ENCODE assay signal across 1 cellular context in genomic region chr3:33914731-33915389, GRCh38.
TF ChIP-seq lines count a peak whose summit lies in the region.

No MANE protein-coding gene starts in this region.

TF ChIP-seq in K562, 482 proteins besides CTCF, POLR2A, EP300 and RAD21 (continued from another document):
- TF ChIP-seq E2F5 (CRISPR knock-in tag; IDR thresholded peaks at IDR 0.05): no peak
- peak; percentile 88 for TF ChIP-seq SMAD4 (CRISPR knock-in tag; conservative IDR thresholded peaks at IDR 0.05)
- no peak for TF ChIP-seq ZNF589 (CRISPR knock-in tag; IDR thresholded peaks at IDR 0.05; ENCODE audit: low read depth)
- TF ChIP-seq, protein P1, sequence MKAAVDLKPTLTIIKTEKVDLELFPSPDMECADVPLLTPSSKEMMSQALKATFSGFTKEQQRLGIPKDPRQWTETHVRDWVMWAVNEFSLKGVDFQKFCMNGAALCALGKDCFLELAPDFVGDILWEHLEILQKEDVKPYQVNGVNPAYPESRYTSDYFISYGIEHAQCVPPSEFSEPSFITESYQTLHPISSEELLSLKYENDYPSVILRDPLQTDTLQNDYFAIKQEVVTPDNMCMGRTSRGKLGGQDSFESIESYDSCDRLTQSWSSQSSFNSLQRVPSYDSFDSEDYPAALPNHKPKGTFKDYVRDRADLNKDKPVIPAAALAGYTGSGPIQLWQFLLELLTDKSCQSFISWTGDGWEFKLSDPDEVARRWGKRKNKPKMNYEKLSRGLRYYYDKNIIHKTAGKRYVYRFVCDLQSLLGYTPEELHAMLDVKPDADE (conservative IDR thresholded peaks at IDR 0.05; ENCODE audit: control insufficient read depth, low read depth, low read length): no peak
- TF ChIP-seq ZNF224 (CRISPR knock-in tag; IDR thresholded peaks at IDR 0.05): no peak
- no peak for TF ChIP-seq BRD4 (IDR thresholded peaks at IDR 0.05)
- TF ChIP-seq NEUROD1 (IDR thresholded peaks at IDR 0.05; ENCODE audit: borderline replicate concordance, low read depth, low read length, partially characterized antibody): peak; percentile 27
- no peak for TF ChIP-seq TAF9B (IDR thresholded peaks at IDR 0.05; ENCODE audit: partially characterized antibody)
- TF ChIP-seq ZNF354B (CRISPR knock-in tag; IDR thresholded peaks at IDR 0.05): no peak
- TF ChIP-seq CREM (IDR thresholded peaks at IDR 0.05; ENCODE audit: low read depth): peak; percentile 64
- no peak for TF ChIP-seq DDX20 (tag; IDR thresholded peaks at IDR 0.05; ENCODE audit: low read depth)
- TF ChIP-seq DPF2 (IDR thresholded peaks at IDR 0.05): peak; percentile 91
- TF ChIP-seq E4F1 (CRISPR knock-in tag; IDR thresholded peaks at IDR 0.05; ENCODE audit: borderline replicate concordance): no peak
- 0 out of 2 replicates have a peak, but pooled peaks have one; percentile 54 for TF ChIP-seq ATF7 (IDR thresholded peaks at IDR 0.05)
- TF ChIP-seq ATF4 (CRISPR knock-in tag; IDR thresholded peaks at IDR 0.05): no peak
- 0 out of 2 replicates have a peak, but pooled peaks have one; percentile 37 for TF ChIP-seq ETV5 (CRISPR knock-in tag; IDR thresholded peaks at IDR 0.05; ENCODE audit: low read depth)
- TF ChIP-seq ZNF398 (CRISPR knock-in tag; IDR thresholded peaks at IDR 0.05): no peak
- no peak for TF ChIP-seq ZNF134 (CRISPR knock-in tag; conservative IDR thresholded peaks at IDR 0.05)
- no peak for TF ChIP-seq ZNF124 (CRISPR knock-in tag; IDR thresholded peaks at IDR 0.05)
- no peak for TF ChIP-seq CEBPG (CRISPR knock-in tag; IDR thresholded peaks at IDR 0.05)
- no peak for TF ChIP-seq CEBPG (tag; conservative IDR thresholded peaks at IDR 0.05 in 1 of 2, IDR thresholded peaks at IDR 0.05 in 1 of 2)
- no peak for TF ChIP-seq NR4A1 (CRISPR knock-in tag; IDR thresholded peaks at IDR 0.05)
- TF ChIP-seq NR4A1 (tag; IDR thresholded peaks at IDR 0.05): peak; percentile 86
- TF ChIP-seq U2AF1 (optimal IDR thresholded peaks at IDR 0.05; ENCODE audit: low read depth, low read length): no peak
- TF ChIP-seq HLTF (IDR thresholded peaks at IDR 0.05): no peak
- peak; percentile 18 for TF ChIP-seq DACH1 (IDR thresholded peaks at IDR 0.05; ENCODE audit: partially characterized antibody)
- no peak for TF ChIP-seq CBX1 (IDR thresholded peaks at IDR 0.05; ENCODE audit: low read depth)
- TF ChIP-seq ZNF512 (tag; IDR thresholded peaks at IDR 0.05): no peak
- TF ChIP-seq HNRNPH1 (optimal IDR thresholded peaks at IDR 0.05; ENCODE audit: low read depth, low read length): no peak
- TF ChIP-seq TFAM (CRISPR knock-in tag; conservative IDR thresholded peaks at IDR 0.05): no peak
- TF ChIP-seq FOXK2 (conservative IDR thresholded peaks at IDR 0.05 in 1 of 2, IDR thresholded peaks at IDR 0.05 in 1 of 2; ENCODE audit: low read depth in 2 of 2): no peak
- TF ChIP-seq SMAD3 (CRISPR knock-in tag; conservative IDR thresholded peaks at IDR 0.05): no peak
- TF ChIP-seq ZFP36 (IDR thresholded peaks at IDR 0.05; ENCODE audit: low read depth, low read length, partially characterized antibody): no peak
- TF ChIP-seq NBN (IDR thresholded peaks at IDR 0.05; ENCODE audit: low read depth): no peak
- TF ChIP-seq PRMT5 (CRISPR knock-in tag; IDR thresholded peaks at IDR 0.05): no peak
- no peak for TF ChIP-seq BACH1 (tag; IDR thresholded peaks at IDR 0.05)
- TF ChIP-seq FOXK1 (CRISPR knock-in tag; IDR thresholded peaks at IDR 0.05; ENCODE audit: borderline replicate concordance): no peak
- TF ChIP-seq ZNF586 (CRISPR knock-in tag; conservative IDR thresholded peaks at IDR 0.05): no peak
- TF ChIP-seq MYNN (IDR thresholded peaks at IDR 0.05): peak; percentile 95
- no peak for TF ChIP-seq MYNN (CRISPR knock-in tag; IDR thresholded peaks at IDR 0.05)
- TF ChIP-seq TCF3 (CRISPR knock-in tag; IDR thresholded peaks at IDR 0.05): peak; percentile 80
- TF ChIP-seq, protein P2, sequence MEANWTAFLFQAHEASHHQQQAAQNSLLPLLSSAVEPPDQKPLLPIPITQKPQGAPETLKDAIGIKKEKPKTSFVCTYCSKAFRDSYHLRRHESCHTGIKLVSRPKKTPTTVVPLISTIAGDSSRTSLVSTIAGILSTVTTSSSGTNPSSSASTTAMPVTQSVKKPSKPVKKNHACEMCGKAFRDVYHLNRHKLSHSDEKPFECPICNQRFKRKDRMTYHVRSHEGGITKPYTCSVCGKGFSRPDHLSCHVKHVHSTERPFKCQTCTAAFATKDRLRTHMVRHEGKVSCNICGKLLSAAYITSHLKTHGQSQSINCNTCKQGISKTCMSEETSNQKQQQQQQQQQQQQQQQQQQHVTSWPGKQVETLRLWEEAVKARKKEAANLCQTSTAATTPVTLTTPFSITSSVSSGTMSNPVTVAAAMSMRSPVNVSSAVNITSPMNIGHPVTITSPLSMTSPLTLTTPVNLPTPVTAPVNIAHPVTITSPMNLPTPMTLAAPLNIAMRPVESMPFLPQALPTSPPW (CRISPR knock-in tag; IDR thresholded peaks at IDR 0.05): peak; percentile 91
- peak in 1 of 2 experiments; percentile 68; a peak in 2 of 4 replicates for TF ChIP-seq ZNF639 (CRISPR knock-in tag; conservative IDR thresholded peaks at IDR 0.05 in 1 of 2, IDR thresholded peaks at IDR 0.05 in 1 of 2)
- no peak for TF ChIP-seq GTF2F1 (IDR thresholded peaks at IDR 0.05; ENCODE audit: low read depth, low read length)
- peak; percentile 76; the same call in 1 of the 2 replicates for TF ChIP-seq ZNF766 (CRISPR knock-in tag; conservative IDR thresholded peaks at IDR 0.05)
- no peak for TF ChIP-seq POU5F1 (IDR thresholded peaks at IDR 0.05; ENCODE audit: borderline replicate concordance, low read depth, low read length, partially characterized antibody)
- no peak for TF ChIP-seq DEAF1 (CRISPR knock-in tag; IDR thresholded peaks at IDR 0.05)
- TF ChIP-seq E2F1 (CRISPR knock-in tag; IDR thresholded peaks at IDR 0.05): no peak
- TF ChIP-seq MCM5 (IDR thresholded peaks at IDR 0.05; ENCODE audit: low read depth): no peak
- peak; percentile 69 for TF ChIP-seq TAL1 (IDR thresholded peaks at IDR 0.05)
- TF ChIP-seq GATA2 (CRISPR knock-in tag; IDR thresholded peaks at IDR 0.05): peak; percentile 64
- peak; percentile 35; the same call in 1 of the 2 replicates for TF ChIP-seq SMARCC2 (IDR thresholded peaks at IDR 0.05; ENCODE audit: low read depth)
